Comparison of ENCODE assay signal across 17 cellular contexts in genomic region chr7:47181609-47182264, GRCh38.
DNase-seq lines count a peak whose midpoint lies in the region; ATAC-seq and TF ChIP-seq lines count a peak whose summit lies in the region.
"Had no signal": no experiment of that assay in that cellular context is flagged by ENCODE, and none has a peak within 500 bp of the region (broad histone marks: within the 10 kb centered on the region; RNA-seq: fewer than 3 reads in every experiment).

No MANE protein-coding gene starts in this region.

- WGBS in heart right ventricle, 2 donors: 38 to 50% methylated on average over 5 of the region's 5 CpGs

- TF ChIP-seq CTCF in heart right ventricle (IDR thresholded peaks at IDR 0.05): no peak

- H3K4me2 ChIP-seq in BLaER1: peak overlapping the region; percentile 16; the same call in 1 of the 2 replicates

- ATAC-seq in heart right ventricle (peak; percentile 72 to 94 (median 84)), GM19035 (IDR thresholded peaks at IDR 0.05; ENCODE audit: unreplicated experiment) (no peak), GM21360 (IDR thresholded peaks at IDR 0.05; ENCODE audit: unreplicated experiment) (no peak)
- ATAC-seq: activated naive CD4-positive, alpha-beta T cell treated with anti-CD3 and anti-CD28 coated beads, Interleukin-2, amount 50 U/mL, for 72 hours; stimulated activated memory B cell treated with anti-CD40 and anti-IgM and Interleukin-4, amounts not matched to agents 10 μg/mL and 1 μg/mL and 100 μg/mL, for 72 hours had no signal

- peaks cover 71% of the 10 kb centered on the region for H3K4me1 ChIP-seq in BLaER1
- H3K4me1 ChIP-seq in heart right ventricle: peaks cover 7 to 65% (median 32%) of the 10 kb centered on the region in 9 donors

- H4K20me1 ChIP-seq in BLaER1: no peaks in the 10 kb centered on the region

- intact Hi-C loops in heart right ventricle (cut with DNase I): loop anchor here in 9 of 10 donors (2.0 to 10.0 kb wide), 13 partner anchors 53 to 1267 kb away; partner anchors contain the start of gene IGFBP3 (in 3 of the 9)

- peaks cover 13% of the 10 kb centered on the region for H3K9me3 ChIP-seq in BLaER1
- H3K9me3 ChIP-seq in heart right ventricle: no peaks in the 10 kb centered on the region
- H3K9me3 ChIP-seq: neutrophil had no signal

- H3K4me3 ChIP-seq in BLaER1 (no peak overlapping the region), heart right ventricle (no peak overlapping the region)
- H3K4me3 ChIP-seq: cardiac muscle cell, skin epidermis had no signal

- no peak overlapping the region for H3K9ac ChIP-seq in BLaER1

- DNase-seq in NCI-H2171 (lab: John Stamatoyannopoulos, UW) (peak; percentile 29), heart right ventricle (peak in 1 of 2 donors; percentile 60), putamen (ENCODE audit: low spot score) (peak; percentile 42), SKM-1 (lab: John Stamatoyannopoulos, UW; ENCODE audit: unreplicated experiment) (no peak)
- DNase-seq in stimulated activated CD4-positive, alpha-beta T cell treated with anti-CD3 and anti-CD28 coated beads, Interleukin-12 subunit alpha, Interleukin-12 subunit beta, amount 100 ng/mL, for 4 hours: no peak
- DNase-seq: activated CD4-positive, alpha-beta T cell treated with anti-CD3 and anti-CD28 coated beads for 4 hours; H9; NCI-H2081; SHP77 treated with DMSO at 0.1 percent for 48 hours had no signal

- H3K36me3 ChIP-seq in BLaER1 (no peaks in the 10 kb centered on the region), heart right ventricle (no peaks in the 10 kb centered on the region)
- H3K36me3 ChIP-seq: cardiac muscle cell, neutrophil had no signal

- H3K27me3 ChIP-seq in BLaER1 (no peaks in the 10 kb centered on the region), heart right ventricle (no peaks in the 10 kb centered on the region)
- H3K27me3 ChIP-seq: cardiac muscle cell, neutrophil had no signal

- H3K27ac ChIP-seq in BLaER1: no peak overlapping the region
- peak overlapping the region in 5 of 10 donors; percentile 52 to 61 (median 56) for H3K27ac ChIP-seq in heart right ventricle
- H3K27ac ChIP-seq: cardiac muscle cell, neutrophil, skin epidermis had no signal

Comparison
In these comparisons a context has a peak if more than half of its experiments do, and no peak if none do; other contexts are left out.
1. DNase-seq: peak in NCI-H2171 (single experiment) and putamen (single experiment); none in stimulated activated CD4-positive, alpha-beta T cell treated with anti-CD3 and anti-CD28 coated beads, Interleukin-12 subunit alpha, Interleukin-12 subunit beta, amount 100 ng/mL, for 4 hours (single experiment) and SKM-1 (single experiment).
2. ATAC-seq: peak in heart right ventricle (8 of 8); none in GM19035 (single experiment) and GM21360 (single experiment).